Comparison of ENCODE assay signal across 8 cellular contexts in the genomic region with DNA sequence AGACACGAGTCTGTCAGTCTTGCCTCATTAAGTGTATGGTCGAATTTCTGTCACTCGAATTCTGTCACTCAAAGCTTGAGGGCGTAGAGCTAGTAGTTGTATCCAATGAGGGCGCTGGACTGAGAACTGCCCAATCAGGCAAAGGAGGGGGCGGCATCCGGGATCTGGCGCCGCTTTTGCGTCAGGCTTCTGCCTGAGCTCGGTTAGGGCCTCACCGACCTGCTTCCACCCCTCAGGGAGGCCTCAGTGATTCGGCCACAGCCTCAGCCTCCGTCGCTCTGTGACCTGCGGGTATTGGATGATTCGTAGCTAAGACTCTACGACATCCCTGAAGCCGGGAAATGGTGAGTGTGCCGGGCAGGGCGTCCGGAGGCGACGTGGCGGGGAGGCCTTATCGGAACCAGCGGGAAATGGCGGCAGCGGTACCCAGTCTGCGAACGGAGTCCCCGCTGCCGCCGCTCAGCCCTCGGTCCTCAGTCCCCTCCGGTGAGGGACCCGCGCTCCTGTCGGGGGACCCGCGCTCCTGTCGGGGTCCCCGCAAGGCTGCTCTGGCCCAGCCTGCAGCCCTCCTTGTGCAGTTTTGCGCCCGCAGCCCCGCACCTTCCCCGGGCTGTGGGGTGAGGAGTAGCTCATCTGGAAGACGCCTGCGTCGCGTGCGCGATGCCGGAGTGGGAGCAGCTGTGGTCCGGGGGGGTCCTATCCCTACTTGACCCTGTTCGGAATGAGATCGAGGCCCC.
A peak's percentile ranks its signal among the peaks of the same experiment; 100 is the strongest.
DNase-seq lines count a peak whose midpoint lies in the region; ATAC-seq lines count a peak whose summit lies in the region.

No MANE protein-coding gene starts in this region.

- no CpG with 5 or more reads among the region's 57 CpGs for WGBS in iPS DF 6.9 (ENCODE audit: insufficient coverage, insufficient read length)

- H3K4me3 ChIP-seq in H7 (ENCODE audit: insufficient read depth, low read depth, low read length), result peak overlapping the region; percentile 30
- H3K4me3 ChIP-seq in iPS DF 6.9 (ENCODE audit: low read length), result peak overlapping the region; percentile 62

- H3K9me3 ChIP-seq in iPS DF 6.9 (ENCODE audit: control insufficient read depth, insufficient read depth, low read length), result no peaks in the 10 kb centered on the region

- no peak for ATAC-seq in GM21390 (IDR thresholded peaks at IDR 0.05; ENCODE audit: unreplicated experiment)

- no peak overlapping the region for H3K27ac ChIP-seq in iPS DF 6.9 (ENCODE audit: low read length)

- DNase-seq in H7 (peak; percentile 79), brain pericyte (ENCODE audit: low read depth, low spot score) (peak; percentile 66), iPS DF 6.9 (ENCODE audit: low read depth, low spot score) (peak; percentile 82), pulmonary artery endothelial cell (ENCODE audit: low read depth, low spot score) (peak; percentile 72), NCI-H748 treated with DMSO at 0.1 percent for 48 hours (lab: John Stamatoyannopoulos, UW) (no peak), NCI-H446 treated with DMSO at 0.1 percent for 48 hours (lab: John Stamatoyannopoulos, UW) (no peak)
- DNase-seq in stimulated activated CD4-positive, alpha-beta T cell treated with anti-CD3 and anti-CD28 coated beads, Interleukin-2, amount 100 ng/mL, for 24 hours, result no peak

- H3K4me1 ChIP-seq in iPS DF 6.9 (ENCODE audit: control insufficient read depth, insufficient read depth, low read length), result peaks cover 6% of the 10 kb centered on the region; the same call in 1 of the 2 replicates

- H3K36me3 ChIP-seq in H7 (replicated peaks; ENCODE audit: control insufficient read depth, insufficient read depth, low read length) (no peaks in the 10 kb centered on the region), iPS DF 6.9 (ENCODE audit: control insufficient read depth, insufficient read depth, low read length) (no peaks in the 10 kb centered on the region)

- no peaks in the 10 kb centered on the region for H3K27me3 ChIP-seq in H7 (ENCODE audit: control insufficient read depth, insufficient read depth, low read length)
- no peaks in the 10 kb centered on the region for H3K27me3 ChIP-seq in iPS DF 6.9 (ENCODE audit: control insufficient read depth, insufficient read depth, low read length)

Comparison
In these comparisons a context has a peak if more than half of its experiments do, and no peak if none do; other contexts are left out.
1. DNase-seq: peak in H7 (single experiment), brain pericyte (single experiment), iPS DF 6.9 (single experiment) and pulmonary artery endothelial cell (single experiment); none in NCI-H748 treated with DMSO at 0.1 percent for 48 hours (single experiment), stimulated activated CD4-positive, alpha-beta T cell treated with anti-CD3 and anti-CD28 coated beads, Interleukin-2, amount 100 ng/mL, for 24 hours (0 of 2) and NCI-H446 treated with DMSO at 0.1 percent for 48 hours (single experiment).